Comparison of ENCODE assay signal across 22 cellular contexts in the genomic region with DNA sequence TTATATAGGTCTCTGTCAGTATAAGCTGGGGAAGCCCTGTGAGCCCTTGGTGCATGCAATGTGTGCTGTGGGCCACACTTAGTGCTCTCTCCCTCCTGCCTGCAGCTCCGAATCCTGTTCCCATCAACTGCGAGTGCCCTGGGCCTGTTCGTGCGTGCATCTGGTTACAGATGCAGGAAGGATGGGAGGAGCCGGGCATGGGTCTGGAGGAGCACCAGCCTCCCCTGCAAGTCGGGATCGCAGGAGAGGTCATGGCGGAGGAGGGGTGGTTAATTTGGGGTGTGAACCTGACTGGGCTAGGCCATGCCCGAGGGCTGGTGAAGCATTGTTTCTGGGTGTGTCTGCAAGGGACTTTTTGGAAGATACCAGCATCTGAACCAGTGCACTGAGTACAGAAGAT.
"Had no signal": no experiment of that assay in that cellular context is flagged by ENCODE, and none has a peak within 500 bp of the region (broad histone marks: within the 10 kb centered on the region; RNA-seq: fewer than 3 reads in every experiment).

No MANE protein-coding gene starts in this region.

- FAIRE-seq: endometrium, urothelium cell line had no signal

- H3K9me3 ChIP-seq: gastrocnemius medialis, left lung, psoas muscle, thoracic aorta, upper lobe of left lung had no signal

- ATAC-seq: effector memory CD8-positive, alpha-beta T cell; gastrocnemius medialis; left lung; naive thymus-derived CD4-positive, alpha-beta T cell; psoas muscle; right cardiac atrium; stimulated activated naive B cell treated with anti-CD40 and anti-IgM and Interleukin-4, amounts not matched to agents 10 μg/mL and 1 μg/mL and 100 μg/mL, for 72 hours had no signal

- DNase-seq: cortex of kidney; effector memory CD8-positive, alpha-beta T cell; erythroblast; gastrocnemius medialis; left cardiac atrium; left lung; midbrain; naive thymus-derived CD4-positive, alpha-beta T cell; psoas muscle; right cardiac atrium; stimulated activated CD4-positive, alpha-beta T cell treated with anti-CD3 and anti-CD28 coated beads, Interleukin-15, amount 100 ng/mL, for 24 hours; stimulated activated CD4-positive, alpha-beta T cell treated with anti-CD3 and anti-CD28 coated beads, Interleukin-2, amount 100 ng/mL, for 48 hours; stimulated activated naive B cell treated with anti-CD40 and anti-IgM and Interleukin-4, amounts not matched to agents 10 μg/mL and 1 μg/mL and 100 μg/mL, for 72 hours; substantia nigra; upper lobe of left lung had no signal

- H3K27ac ChIP-seq: gastrocnemius medialis, left lung, neural progenitor cell, psoas muscle, thoracic aorta, tibial nerve, upper lobe of left lung had no signal

- H3K4me3 ChIP-seq: gastrocnemius medialis, left lung, neural progenitor cell, psoas muscle, skin epidermis, thoracic aorta, tibial nerve, upper lobe of left lung had no signal

- H3K36me3 Mint-ChIP-seq: naive thymus-derived CD4-positive, alpha-beta T cell; neural progenitor cell; stimulated activated naive B cell treated with anti-CD40 and anti-IgM and Interleukin-4, amounts not matched to agents 10 μg/mL and 1 μg/mL and 100 μg/mL, for 72 hours had no signal

- H3K27me3 Mint-ChIP-seq: effector memory CD8-positive, alpha-beta T cell; stimulated activated naive B cell treated with anti-CD40 and anti-IgM and Interleukin-4, amounts not matched to agents 10 μg/mL and 1 μg/mL and 100 μg/mL, for 72 hours had no signal

- H3K27me3 ChIP-seq: gastrocnemius medialis, left lung, neural progenitor cell, tibial nerve, upper lobe of left lung had no signal

- H3K27ac Mint-ChIP-seq: effector memory CD8-positive, alpha-beta T cell; naive thymus-derived CD4-positive, alpha-beta T cell; nephron; neural progenitor cell; stimulated activated naive B cell treated with anti-CD40 and anti-IgM and Interleukin-4, amounts not matched to agents 10 μg/mL and 1 μg/mL and 100 μg/mL, for 72 hours had no signal

- H3K36me3 ChIP-seq: gastrocnemius medialis, left lung, neural progenitor cell, thoracic aorta, tibial nerve, upper lobe of left lung had no signal

- H3K9me3 Mint-ChIP-seq: nephron, neural progenitor cell had no signal

- H3K9ac ChIP-seq: neural progenitor cell had no signal

- H3K4me1 Mint-ChIP-seq: naive thymus-derived CD4-positive, alpha-beta T cell; stimulated activated naive B cell treated with anti-CD40 and anti-IgM and Interleukin-4, amounts not matched to agents 10 μg/mL and 1 μg/mL and 100 μg/mL, for 72 hours had no signal

- H3K4me3 Mint-ChIP-seq: effector memory CD8-positive, alpha-beta T cell; naive thymus-derived CD4-positive, alpha-beta T cell; nephron; stimulated activated naive B cell treated with anti-CD40 and anti-IgM and Interleukin-4, amounts not matched to agents 10 μg/mL and 1 μg/mL and 100 μg/mL, for 72 hours had no signal

- H3K4me1 ChIP-seq: gastrocnemius medialis, left lung, neural progenitor cell, psoas muscle, tibial nerve, upper lobe of left lung had no signal
